In genomic region chr17:4026255-4026654, GRCh38 we compare ENCODE assay signal across 31 cellular contexts.
"Had no signal": no experiment of that assay in that cellular context is flagged by ENCODE, and none has a peak within 500 bp of the region (broad histone marks: within the 10 kb centered on the region; RNA-seq: fewer than 3 reads in every experiment).

No MANE protein-coding gene starts in this region.

- H3K27me3 ChIP-seq: brain microvascular endothelial cell, esophagus squamous epithelium, gastroesophageal sphincter, heart right ventricle, hepatocyte had no signal

- H3K79me2 ChIP-seq: hepatocyte had no signal

- H3K4me3 ChIP-seq: esophagus squamous epithelium, gastroesophageal sphincter, heart right ventricle, hepatocyte had no signal

- H3K4me1 ChIP-seq: esophagus squamous epithelium, gastroesophageal sphincter, heart right ventricle had no signal

- DNase-seq: activated CD4-positive, alpha-beta memory T cell treated with anti-CD3 and anti-CD28 coated beads, Interleukin-2, amount 10 ng/mL, durations not matched to agents 7 days and 5 days; activated CD4-positive, alpha-beta T cell treated with anti-CD3 and anti-CD28 coated beads for 1 hour; activated CD4-positive, alpha-beta T cell treated with anti-CD3 and anti-CD28 coated beads for 4 hours; activated CD4-positive, alpha-beta T cell treated with anti-CD3 and anti-CD28 coated beads, Interleukin-2, amount 10 ng/mL, durations not matched to agents 7 days and 5 days; activated CD4-positive, alpha-beta T cell treated with anti-CD3 and anti-CD28 coated beads, Interleukin-2, amount 50 U/mL, for 4 hours; activated CD8-positive, alpha-beta memory T cell treated with anti-CD3 and anti-CD28 coated beads, Interleukin-2, amount 50 U/mL, for 48 hours; activated gamma-delta T cell; activated naive CD4-positive, alpha-beta T cell treated with anti-CD3 and anti-CD28 coated beads, Interleukin-2, amount 50 U/mL, for 16 hours; activated naive CD4-positive, alpha-beta T cell treated with Interleukin-2 at 50 U/mL for 16 hours; activated T-cell treated with anti-CD3 and anti-CD28 coated beads for 4 hours; activated T-cell treated with anti-CD3 and anti-CD28 coated beads, Interleukin-2, amount 50 U/mL, for 24 hours; activated T-cell treated with anti-CD3 and anti-CD28 coated beads, Interleukin-2, amount 50 U/mL, for 72 hours; amniotic stem cell; anterior cingulate cortex; brain microvascular endothelial cell; cortex of kidney; dermis blood vessel endothelial cell; effector CD4-positive, alpha-beta T cell; effector memory CD8-positive, alpha-beta T cell; esophagus squamous epithelium; foreskin melanocyte; heart right ventricle; T-helper 2 cell had no signal

- ATAC-seq: activated T-cell treated with anti-CD3 and anti-CD28 coated beads, Interleukin-2, amount 50 U/mL, for 72 hours; effector memory CD8-positive, alpha-beta T cell; gastroesophageal sphincter; heart right ventricle had no signal

- H3K4me1 Mint-ChIP-seq: activated CD4-positive, alpha-beta memory T cell treated with anti-CD3 and anti-CD28 coated beads, Interleukin-2, amount 10 ng/mL, durations not matched to agents 7 days and 5 days had no signal

- H3K27ac ChIP-seq: brain microvascular endothelial cell, epithelial cell of prostate, esophagus squamous epithelium, gastroesophageal sphincter, heart right ventricle, hepatocyte had no signal

- H3K4me2 ChIP-seq: hepatocyte had no signal

- H2AFZ ChIP-seq: hepatocyte had no signal

- H3K27me3 Mint-ChIP-seq: activated CD4-positive, alpha-beta memory T cell treated with anti-CD3 and anti-CD28 coated beads, Interleukin-2, amount 10 ng/mL, durations not matched to agents 7 days and 5 days; activated CD4-positive, alpha-beta T cell treated with anti-CD3 and anti-CD28 coated beads, Interleukin-2, amount 10 ng/mL, durations not matched to agents 7 days and 5 days; activated naive CD8-positive, alpha-beta T cell; activated T-cell treated with anti-CD3 and anti-CD28 coated beads, Interleukin-2, amount 50 U/mL, for 24 hours; effector memory CD8-positive, alpha-beta T cell had no signal

- H3K27ac Mint-ChIP-seq: activated CD4-positive, alpha-beta memory T cell treated with anti-CD3 and anti-CD28 coated beads, Interleukin-2, amount 10 ng/mL, durations not matched to agents 7 days and 5 days; activated CD4-positive, alpha-beta T cell treated with anti-CD3 and anti-CD28 coated beads, Interleukin-2, amount 10 ng/mL, durations not matched to agents 7 days and 5 days; activated T-cell treated with anti-CD3 and anti-CD28 coated beads, Interleukin-2, amount 50 U/mL, for 24 hours; activated T-cell treated with anti-CD3 and anti-CD28 coated beads, Interleukin-2, amount 50 U/mL, for 72 hours had no signal

- H3K4me3 Mint-ChIP-seq: activated CD4-positive, alpha-beta memory T cell treated with anti-CD3 and anti-CD28 coated beads, Interleukin-2, amount 10 ng/mL, durations not matched to agents 7 days and 5 days; activated CD4-positive, alpha-beta T cell treated with anti-CD3 and anti-CD28 coated beads, Interleukin-2, amount 10 ng/mL, durations not matched to agents 7 days and 5 days; activated naive CD8-positive, alpha-beta T cell; activated T-cell treated with anti-CD3 and anti-CD28 coated beads, Interleukin-2, amount 50 U/mL, for 24 hours; activated T-cell treated with anti-CD3 and anti-CD28 coated beads, Interleukin-2, amount 50 U/mL, for 72 hours; effector memory CD8-positive, alpha-beta T cell had no signal

- FAIRE-seq: astrocyte, bronchial epithelial cell, colon, endothelial cell of umbilical vein had no signal
